In the genomic region with DNA sequence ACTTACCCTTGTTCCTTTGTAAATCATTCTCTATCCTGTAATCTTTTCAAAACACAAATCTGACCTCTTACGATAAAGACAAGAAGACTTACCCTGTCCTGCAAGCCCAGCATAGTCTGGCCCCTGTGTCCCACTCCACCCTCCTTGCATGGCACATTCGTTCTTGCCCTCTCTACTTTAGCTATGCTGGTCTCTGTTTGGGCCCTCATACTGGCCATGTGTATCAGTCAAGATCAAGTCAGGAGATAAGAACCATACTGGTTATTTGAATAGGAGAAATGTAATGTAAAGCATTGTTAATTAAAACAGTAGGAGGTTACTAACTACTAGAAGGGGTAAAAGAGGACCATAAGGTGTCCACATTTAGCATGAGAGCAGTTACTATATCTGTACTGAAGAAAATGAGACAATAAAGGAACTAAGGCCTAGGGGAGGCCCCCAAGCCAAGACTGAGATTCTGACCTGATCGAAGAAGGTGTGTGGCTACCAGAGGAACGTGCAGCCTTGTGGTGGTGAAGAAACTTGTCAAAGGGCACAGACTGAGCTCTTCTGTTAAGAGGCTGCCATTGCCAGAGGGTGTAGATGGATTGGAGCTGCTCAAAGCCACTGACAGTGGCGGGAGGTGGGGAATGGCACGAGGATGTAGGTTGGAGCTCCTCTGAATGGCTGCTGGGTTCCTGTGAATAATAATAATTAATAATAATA, we compare ENCODE assay signal across 18 cellular contexts.
A peak's percentile ranks its signal among the peaks of the same experiment; 100 is the strongest.
DNase-seq lines count a peak whose midpoint lies in the region; ATAC-seq and TF ChIP-seq lines count a peak whose summit lies in the region.
"Had no signal": no experiment of that assay in that cellular context is flagged by ENCODE, and none has a peak within 500 bp of the region (broad histone marks: within the 10 kb centered on the region; RNA-seq: fewer than 3 reads in every experiment).

No MANE protein-coding gene starts in this region.

- H3K36me3 Mint-ChIP-seq in CD8-positive, alpha-beta T cell: no peaks in the 10 kb centered on the region

- no peak overlapping the region for H4K91ac ChIP-seq in neuronal stem cell (ENCODE audit: low read depth, low read length, poor library complexity)

- H2BK5ac ChIP-seq in neuronal stem cell (ENCODE audit: low read length): no peak overlapping the region

- H3K14ac ChIP-seq in neuronal stem cell (ENCODE audit: low read length): no peak overlapping the region

- H3K4me3 ChIP-seq in neuronal stem cell (ENCODE audit: low read length in 2 of 2) (no peak overlapping the region), left lung (no peak overlapping the region)
- no peak overlapping the region for H3K4me3 ChIP-seq in CD8-positive, alpha-beta T cell (ENCODE audit: low read depth, low read length)
- H3K4me3 ChIP-seq: cardiac muscle cell, heart left ventricle had no signal

- no peak overlapping the region for H4K8ac ChIP-seq in neuronal stem cell (ENCODE audit: low read depth, low read length)

- H3K4ac ChIP-seq in neuronal stem cell (ENCODE audit: low read length): no peak overlapping the region

- DNase-seq in neuronal stem cell (ENCODE audit: low spot score) (no peak), NCI-H2227 treated with DMSO at 0.1 percent for 48 hours (lab: John Stamatoyannopoulos, UW) (no peak), left lung (no peak), NCI-H1694 (lab: John Stamatoyannopoulos, UW) (no peak)
- no peak for DNase-seq in CD8-positive, alpha-beta T cell
- DNase-seq: activated CD4-positive, alpha-beta T cell treated with anti-CD3 and anti-CD28 coated beads, Interleukin-2, amount 10 ng/mL, durations not matched to agents 24 days and 14 days; activated naive CD8-positive, alpha-beta T cell treated with anti-CD3 and anti-CD28 coated beads, Interleukin-2, amount 50 U/mL, for 24 hours; heart left ventricle; mesendoderm; NCI-H345; right cardiac atrium; SHP77 treated with DMSO at 0.1 percent for 48 hours; stimulated activated CD4-positive, alpha-beta T cell treated with anti-CD3 and anti-CD28 coated beads, Interleukin-2, amount 100 ng/mL, for 24 hours had no signal

- H3K9ac ChIP-seq in neuronal stem cell (ENCODE audit: low read depth, low read length, poor library complexity): no peak overlapping the region
- H3K9ac ChIP-seq: KMS-11 had no signal

- peaks cover 0 to 21% of the 10 kb centered on the region in 2 donors for H3K36me3 ChIP-seq in neuronal stem cell (replicated peaks in 1 of 2; ENCODE audit: control insufficient read depth in 2 of 2, insufficient read depth in 2 of 2, low read length in 2 of 2)
- no peaks in the 10 kb centered on the region for H3K36me3 ChIP-seq in left lung
- H3K36me3 ChIP-seq in CD8-positive, alpha-beta T cell (ENCODE audit: insufficient read depth, low read length): no peaks in the 10 kb centered on the region
- H3K36me3 ChIP-seq: cardiac muscle cell had no signal

- peaks cover 0 to 5% of the 10 kb centered on the region in 2 donors for H3K4me1 ChIP-seq in neuronal stem cell (ENCODE audit: control insufficient read depth in 2 of 2, insufficient read depth in 1 of 2, low read depth in 1 of 2, low read length in 2 of 2)
- H3K4me1 ChIP-seq in left lung: no peaks in the 10 kb centered on the region
- peaks cover 8% of the 10 kb centered on the region for H3K4me1 ChIP-seq in CD8-positive, alpha-beta T cell (ENCODE audit: insufficient read depth, low read length)
- H3K4me1 ChIP-seq: heart left ventricle had no signal

- H3K9me3 Mint-ChIP-seq in CD8-positive, alpha-beta T cell: no peaks in the 10 kb centered on the region
- H3K9me3 Mint-ChIP-seq: activated naive CD8-positive, alpha-beta T cell treated with anti-CD3 and anti-CD28 coated beads, Interleukin-2, amount 50 U/mL, for 24 hours had no signal

- H2BK12ac ChIP-seq in neuronal stem cell (ENCODE audit: low read length): no peak overlapping the region

- H3K4me2 ChIP-seq in neuronal stem cell (ENCODE audit: insufficient read depth, low read length, poor library complexity, severe bottlenecking): no peak overlapping the region
- H3K4me2 ChIP-seq: KMS-11 had no signal

- H3K9me3 ChIP-seq in neuronal stem cell (replicated peaks in 1 of 2; ENCODE audit: control insufficient read depth in 2 of 2, insufficient read depth in 1 of 2, low read depth in 1 of 2, low read length in 2 of 2): no peaks in the 10 kb centered on the region
- H3K9me3 ChIP-seq in left lung: no peaks in the 10 kb centered on the region
- H3K9me3 ChIP-seq in CD8-positive, alpha-beta T cell (ENCODE audit: low read length): no peaks in the 10 kb centered on the region
- H3K9me3 ChIP-seq: heart left ventricle had no signal

- H3K23ac ChIP-seq in neuronal stem cell (ENCODE audit: low read depth, low read length, poor library complexity): no peak overlapping the region

- TF ChIP-seq CTCF in left lung (IDR thresholded peaks at IDR 0.05): no peak
- no peak for TF ChIP-seq CTCF in CD8-positive, alpha-beta T cell (IDR thresholded peaks at IDR 0.05)

- no CpG with 5 or more reads among the region's 6 CpGs for WGBS in neuronal stem cell (ENCODE audit: extremely low coverage in 2 of 2, insufficient read length in 2 of 2, insufficient replicate concordance in 1 of 2), 2 donors

- H3K27ac Mint-ChIP-seq in CD8-positive, alpha-beta T cell: no peak overlapping the region
- H3K27ac Mint-ChIP-seq: activated CD4-positive, alpha-beta T cell treated with anti-CD3 and anti-CD28 coated beads, Interleukin-2, amount 10 ng/mL, durations not matched to agents 24 days and 14 days; activated naive CD8-positive, alpha-beta T cell treated with anti-CD3 and anti-CD28 coated beads, Interleukin-2, amount 50 U/mL, for 24 hours had no signal

- H3K4me3 Mint-ChIP-seq in CD8-positive, alpha-beta T cell: no peak overlapping the region
- H3K4me3 Mint-ChIP-seq: activated CD4-positive, alpha-beta T cell treated with anti-CD3 and anti-CD28 coated beads, Interleukin-2, amount 10 ng/mL, durations not matched to agents 24 days and 14 days; activated naive CD8-positive, alpha-beta T cell treated with anti-CD3 and anti-CD28 coated beads, Interleukin-2, amount 50 U/mL, for 24 hours had no signal

- CTCF ChIA-PET in CD8-positive, alpha-beta T cell (lab: Charles Lee): no interaction called here

- H3K79me1 ChIP-seq in neuronal stem cell (ENCODE audit: low read depth, low read length): no peaks in the 10 kb centered on the region

- H3K4me1 Mint-ChIP-seq in CD8-positive, alpha-beta T cell (ENCODE audit: low read depth): peaks cover 12% of the 10 kb centered on the region

- H3K27ac ChIP-seq in neuronal stem cell (replicated peaks; ENCODE audit: low read length): no peak overlapping the region
- no peak overlapping the region for H3K27ac ChIP-seq in left lung
- no peak overlapping the region for H3K27ac ChIP-seq in CD8-positive, alpha-beta T cell (ENCODE audit: low read depth, low read length)
- H3K27ac ChIP-seq: cardiac muscle cell, heart left ventricle, KMS-11 had no signal

- H3K18ac ChIP-seq in neuronal stem cell (ENCODE audit: low read length): peak overlapping the region; percentile 22

- H2AK5ac ChIP-seq in neuronal stem cell (ENCODE audit: low read depth, low read length): no peak overlapping the region

- no peak overlapping the region for H2BK15ac ChIP-seq in neuronal stem cell (ENCODE audit: low read length)

- intact Hi-C loops in left lung (cut with DNase I): no loop called here
- intact Hi-C loops in CD8-positive, alpha-beta T cell (cut with DNase I, micrococcal nuclease): no loop called here

- POLR2A ChIA-PET in CD8-positive, alpha-beta T cell (lab: Charles Lee): no interaction called here

- H3K27me3 Mint-ChIP-seq in CD8-positive, alpha-beta T cell (ENCODE audit: low read depth): no peaks in the 10 kb centered on the region
- H3K27me3 Mint-ChIP-seq: activated CD4-positive, alpha-beta T cell treated with anti-CD3 and anti-CD28 coated beads, Interleukin-2, amount 10 ng/mL, durations not matched to agents 24 days and 14 days; activated naive CD8-positive, alpha-beta T cell treated with anti-CD3 and anti-CD28 coated beads, Interleukin-2, amount 50 U/mL, for 24 hours had no signal

- H2AFZ ChIP-seq in neuronal stem cell (ENCODE audit: low read length): no peak overlapping the region

- ATAC-seq in GM18909 (IDR thresholded peaks at IDR 0.05; ENCODE audit: poor library complexity, unreplicated experiment) (peak; percentile 65), GM21825 (IDR thresholded peaks at IDR 0.05; ENCODE audit: unreplicated experiment) (peak; percentile 87), HG03103 (IDR thresholded peaks at IDR 0.05; ENCODE audit: low read depth, unreplicated experiment) (peak; percentile 45), left lung (no peak)
- ATAC-seq in CD8-positive, alpha-beta T cell: no peak
- ATAC-seq: activated naive CD8-positive, alpha-beta T cell treated with anti-CD3 and anti-CD28 coated beads, Interleukin-2, amount 50 U/mL, for 24 hours; heart left ventricle had no signal

- H3K27me3 ChIP-seq in neuronal stem cell (ENCODE audit: control insufficient read depth in 3 of 3, insufficient read depth in 3 of 3, low read depth in 1 of 3, low read length in 3 of 3): no peaks in the 10 kb centered on the region
- no peaks in the 10 kb centered on the region for H3K27me3 ChIP-seq in left lung
- H3K27me3 ChIP-seq in CD8-positive, alpha-beta T cell (ENCODE audit: insufficient read depth, low read length): no peaks in the 10 kb centered on the region
- H3K27me3 ChIP-seq: cardiac muscle cell, heart left ventricle had no signal

- H2BK120ac ChIP-seq in neuronal stem cell (ENCODE audit: low read depth, low read length): no peak overlapping the region

Comparison
In these comparisons a context has a peak if more than half of its experiments do, and no peak if none do; other contexts are left out.
1. ATAC-seq: peak in GM18909 (single experiment), GM21825 (single experiment) and HG03103 (single experiment); none in left lung (single experiment) and CD8-positive, alpha-beta T cell (single experiment).